Comparison of ENCODE assay signal across 9 cellular contexts in the genomic region with DNA sequence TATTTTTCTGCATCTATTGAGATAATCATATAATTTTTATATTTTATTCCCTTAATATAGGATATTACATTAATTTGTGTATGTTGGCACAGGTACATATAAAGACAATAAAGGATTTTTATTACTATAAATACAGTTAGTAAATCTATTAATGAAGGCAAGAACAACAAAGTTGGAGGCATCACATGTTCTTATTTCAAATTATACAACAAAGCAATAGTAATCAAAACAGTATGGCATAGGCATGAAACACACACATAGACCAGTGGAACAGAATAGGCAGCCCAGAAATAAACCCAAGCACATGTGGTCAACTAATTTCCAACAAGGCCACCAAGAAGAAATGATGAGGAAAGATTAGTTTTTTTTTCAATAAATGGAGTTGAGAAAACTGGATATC. TPM values are rescaled to one million over a fixed set of nuclear protein-coding genes. Genes with fewer than 3 reads are reported as not detected.
"Had no signal": no experiment of that assay in that cellular context is flagged by ENCODE, and none has a peak within 500 bp of the region (broad histone marks: within the 10 kb centered on the region; RNA-seq: fewer than 3 reads in every experiment).

No MANE protein-coding gene starts in this region.

- DNase-seq: GM23248, GOT3, H7, IMR-90, Karpas-422, KBM-7 had no signal

- H3K27ac ChIP-seq: GM23248, KMS-11 had no signal

- FAIRE-seq: HTR-8/SVneo had no signal

- H3K4me3 ChIP-seq: GM23248, HAP-1 had no signal

- H3K4me1 ChIP-seq: HAP-1 had no signal

- H3K4me2 ChIP-seq: KMS-11 had no signal

RNA-seq across cellular contexts. Expression of gene GNGT1, which starts 27.0 kb away (rescaled TPM):
- polyA plus RNA-seq: GM23248, IMR-90 had no signal
